1 cellular context compared by ENCODE assay signal in genomic region chr14:52552063-52552988, GRCh38.
TF ChIP-seq lines count a peak whose summit lies in the region.

GPR137C (plus strand) TSS chr14:52552836; CDS start chr14:52553148, 312 bp downstream.
TXNDC16 (minus strand) TSS chr14:52552505; CDS start chr14:52543557, 8,948 bp downstream.

TF ChIP-seq in HepG2, 621 proteins besides CTCF, POLR2A, EP300 and RAD21 (continued from another document and continues in another):
- TF ChIP-seq NFAT5 (CRISPR knock-in tag; IDR thresholded peaks at IDR 0.05) (peak; percentile 76; the same call in 1 of the 2 replicates), ZNF264 (CRISPR knock-in tag; IDR thresholded peaks at IDR 0.05) (no peak), MIXL1 (CRISPR knock-in tag; IDR thresholded peaks at IDR 0.05) (peak; percentile 59; the same call in 1 of the 2 replicates), HOXD1 (CRISPR knock-in tag; IDR thresholded peaks at IDR 0.05) (no peak), ZNF713 (CRISPR knock-in tag; IDR thresholded peaks at IDR 0.05) (0 out of 2 replicates have a peak, but pooled peaks have one; percentile 83), KMT2B (CRISPR knock-in tag; IDR thresholded peaks at IDR 0.05) (peak; percentile 90), GATAD1 (CRISPR knock-in tag; IDR thresholded peaks at IDR 0.05) (peak; percentile 42; the same call in 1 of the 2 replicates), NPAS2 (CRISPR knock-in tag; IDR thresholded peaks at IDR 0.05; ENCODE audit: borderline replicate concordance) (no peak), ZNF737 (CRISPR knock-in tag; IDR thresholded peaks at IDR 0.05; ENCODE audit: borderline replicate concordance) (no peak), THRA (CRISPR knock-in tag; IDR thresholded peaks at IDR 0.05; ENCODE audit: borderline replicate concordance) (no peak), PAXIP1 (CRISPR knock-in tag; conservative IDR thresholded peaks at IDR 0.05) (no peak; the same call in 1 of the 2 replicates), ZNF143 (CRISPR knock-in tag; IDR thresholded peaks at IDR 0.05) (no peak; the same call in 1 of the 2 replicates), MAFF (IDR thresholded peaks at IDR 0.05; ENCODE audit: low read depth, low read length) (no peak), ZNF30 (CRISPR knock-in tag; IDR thresholded peaks at IDR 0.05) (no peak), FOXC1 (CRISPR knock-in tag; IDR thresholded peaks at IDR 0.05; ENCODE audit: borderline replicate concordance) (peak; percentile 95), ZNF20 (CRISPR knock-in tag; IDR thresholded peaks at IDR 0.05) (no peak), ZNF318 (CRISPR knock-in tag; IDR thresholded peaks at IDR 0.05) (no peak), ZNF432 (CRISPR knock-in tag; IDR thresholded peaks at IDR 0.05; ENCODE audit: borderline replicate concordance) (no peak), GABPA (IDR thresholded peaks at IDR 0.05; ENCODE audit: low read depth, low read length) (no peak), GABPA (CRISPR knock-in tag; IDR thresholded peaks at IDR 0.05; ENCODE audit: low read depth) (no peak), ZNF225 (CRISPR knock-in tag; IDR thresholded peaks at IDR 0.05) (no peak), MIER3 (CRISPR knock-in tag; IDR thresholded peaks at IDR 0.05; ENCODE audit: borderline replicate concordance) (no peak), HMG20B (CRISPR knock-in tag; conservative IDR thresholded peaks at IDR 0.05) (no peak), HINFP (CRISPR knock-in tag; IDR thresholded peaks at IDR 0.05; ENCODE audit: low read depth) (no peak; the same call in 1 of the 2 replicates), FIP1L1 (IDR thresholded peaks at IDR 0.05; ENCODE audit: borderline replicate concordance, insufficient read depth, low read depth, low read length) (no peak), HOMEZ (CRISPR knock-in tag; IDR thresholded peaks at IDR 0.05; ENCODE audit: low read depth) (peak; percentile 92), ZFP36 (IDR thresholded peaks at IDR 0.05; ENCODE audit: borderline replicate concordance, low read depth, low read length, partially characterized antibody) (no peak), ZFX (CRISPR knock-in tag; IDR thresholded peaks at IDR 0.05; ENCODE audit: low read depth) (peak; percentile 88), ETV6 (CRISPR knock-in tag; conservative IDR thresholded peaks at IDR 0.05) (0 out of 2 replicates have a peak, but pooled peaks have one; percentile 42), HMGA1 (CRISPR knock-in tag; conservative IDR thresholded peaks at IDR 0.05) (no peak), POGK (CRISPR knock-in tag; conservative IDR thresholded peaks at IDR 0.05) (no peak), ZNF547 (CRISPR knock-in tag; IDR thresholded peaks at IDR 0.05) (peak; percentile 81), ZNF605 (CRISPR knock-in tag; IDR thresholded peaks at IDR 0.05) (peak; percentile 88), ZNF224 (CRISPR knock-in tag; IDR thresholded peaks at IDR 0.05) (0 out of 2 replicates have a peak, but pooled peaks have one; percentile 75), TAF1 (CRISPR knock-in tag; IDR thresholded peaks at IDR 0.05) (peak; percentile 83), TOE1 (CRISPR knock-in tag; IDR thresholded peaks at IDR 0.05) (no peak)
